In genomic region chr13:32037471-32037870, GRCh38 we compare ENCODE assay signal across 1 cellular context.
TF ChIP-seq lines count a peak whose summit lies in the region.

No MANE protein-coding gene starts in this region.

TF ChIP-seq in HepG2, 621 proteins besides CTCF, POLR2A, EP300 and RAD21:
- TF ChIP-seq SNAPC4 (CRISPR knock-in tag; IDR thresholded peaks at IDR 0.05), result no peak
- no peak for TF ChIP-seq MED8 (CRISPR knock-in tag; IDR thresholded peaks at IDR 0.05; ENCODE audit: insufficient replicate concordance)
- no peak for TF ChIP-seq ZNF580 (CRISPR knock-in tag; IDR thresholded peaks at IDR 0.05; ENCODE audit: borderline replicate concordance, low read depth)
- no peak for TF ChIP-seq JARID2 (CRISPR knock-in tag; IDR thresholded peaks at IDR 0.05; ENCODE audit: insufficient replicate concordance)
- no peak for TF ChIP-seq ZNF331 (CRISPR knock-in tag; IDR thresholded peaks at IDR 0.05)
- no peak for TF ChIP-seq TFE3 (CRISPR knock-in tag; IDR thresholded peaks at IDR 0.05)
- no peak for TF ChIP-seq NCOA2 (CRISPR knock-in tag; IDR thresholded peaks at IDR 0.05)
- no peak for TF ChIP-seq CHD4 (IDR thresholded peaks at IDR 0.05; ENCODE audit: borderline replicate concordance, low read length)
- TF ChIP-seq GMEB1 (CRISPR knock-in tag; IDR thresholded peaks at IDR 0.05; ENCODE audit: borderline replicate concordance), result no peak
- no peak for TF ChIP-seq ZNF138 (CRISPR knock-in tag; IDR thresholded peaks at IDR 0.05; ENCODE audit: low read depth)
- no peak for TF ChIP-seq TRIM22 (IDR thresholded peaks at IDR 0.05)
TF ChIP-seq in HepG2: peak in this region for 0.
